9 cellular contexts compared by ENCODE assay signal in genomic region chr12:123139926-123140674, GRCh38. TPM values are rescaled to one million over a fixed set of nuclear protein-coding genes. Genes with fewer than 3 reads are reported as not detected.
DNase-seq lines count a peak whose midpoint lies in the region; ATAC-seq lines count a peak whose summit lies in the region.
"Had no signal": no experiment of that assay in that cellular context is flagged by ENCODE, and none has a peak within 500 bp of the region (broad histone marks: within the 10 kb centered on the region; RNA-seq: fewer than 3 reads in every experiment).

No MANE protein-coding gene starts in this region.

- intact Hi-C loops in posterior vena cava (cut with DNase I): loop anchor here in 1 of 2 donors (10.0 kb wide), 3 partner anchors 85 to 145 kb away; no protein-coding TSS in a partner anchor

- WGBS in thymus: 49% methylated on average over 6 of the region's 6 CpGs

- peaks cover 2% of the 10 kb centered on the region for H3K9me3 Mint-ChIP-seq in activated naive CD8-positive, alpha-beta T cell treated with anti-CD3 and anti-CD28 coated beads for 36 hours

- H3K4me3 ChIP-seq in thymus (ENCODE audit: low read length): peak overlapping the region; percentile 41

- no peaks in the 10 kb centered on the region for H3K27me3 Mint-ChIP-seq in activated naive CD8-positive, alpha-beta T cell treated with anti-CD3 and anti-CD28 coated beads for 36 hours

- H3K36me3 Mint-ChIP-seq in activated naive CD8-positive, alpha-beta T cell treated with anti-CD3 and anti-CD28 coated beads for 36 hours: peaks cover 2% of the 10 kb centered on the region

- peaks cover 20% of the 10 kb centered on the region for H3K36me3 ChIP-seq in thymus (ENCODE audit: control insufficient read depth, insufficient read depth)

- H3K9me3 ChIP-seq in thymus (ENCODE audit: control insufficient read depth): no peaks in the 10 kb centered on the region

- no peak overlapping the region for H3K4me3 Mint-ChIP-seq in activated naive CD8-positive, alpha-beta T cell treated with anti-CD3 and anti-CD28 coated beads for 36 hours

- DNase-seq in NCI-H2029 (lab: John Stamatoyannopoulos, UW) (peak; percentile 41), NCI-H2029 treated with DMSO at 0.1 percent for 48 hours (lab: John Stamatoyannopoulos, UW) (no peak), left kidney (ENCODE audit: low read depth, low spot score) (peak; percentile 87), posterior vena cava (ENCODE audit: low spot score) (no peak), T-helper 9 cell (no peak)
- no peak for DNase-seq in activated naive CD8-positive, alpha-beta T cell treated with anti-CD3 and anti-CD28 coated beads for 36 hours
- DNase-seq: stimulated activated CD4-positive, alpha-beta T cell treated with anti-CD3 and anti-CD28 coated beads, Interleukin-4, amount 100 ng/mL, for 24 hours had no signal

- peak overlapping the region; percentile 94 for H3K27ac ChIP-seq in thymus (ENCODE audit: low read depth)

- no peaks in the 10 kb centered on the region for H3K27me3 ChIP-seq in thymus (ENCODE audit: control insufficient read depth, insufficient read depth)

- peaks cover 32% of the 10 kb centered on the region for H3K4me1 Mint-ChIP-seq in activated naive CD8-positive, alpha-beta T cell treated with anti-CD3 and anti-CD28 coated beads for 36 hours

- H3K4me1 ChIP-seq in thymus (ENCODE audit: control insufficient read depth, insufficient read depth, low read length): peaks cover 31% of the 10 kb centered on the region

- H3K27ac Mint-ChIP-seq in activated naive CD8-positive, alpha-beta T cell treated with anti-CD3 and anti-CD28 coated beads for 36 hours: peak overlapping the region; percentile 17

- ATAC-seq in HG03025 (IDR thresholded peaks at IDR 0.05; ENCODE audit: low FRiP score, unreplicated experiment): no peak

RNA-seq across cellular contexts. Expression of gene PITPNM2, which starts 10.8 kb away (rescaled TPM):
- 10 to 100 TPM; 13.1 to 13.2 TPM for total RNA-seq in activated naive CD8-positive, alpha-beta T cell treated with anti-CD3 and anti-CD28 coated beads for 36 hours
- polyA plus RNA-seq in thymus: 56.8 TPM
- total RNA-seq in posterior vena cava: 10 to 100 TPM; 17.2 to 24.7 TPM

Comparison
In these comparisons a context has a peak if more than half of its experiments do, and no peak if none do; other contexts are left out.
1. DNase-seq: peak in NCI-H2029 (single experiment) and left kidney (single experiment); none in NCI-H2029 treated with DMSO at 0.1 percent for 48 hours (single experiment), activated naive CD8-positive, alpha-beta T cell treated with anti-CD3 and anti-CD28 coated beads for 36 hours (single experiment), posterior vena cava (single experiment) and T-helper 9 cell (single experiment).